7 cellular contexts compared by ENCODE assay signal in genomic region chr12:24901975-24902461, GRCh38. TPM values are rescaled to one million over a fixed set of nuclear protein-coding genes. Genes with fewer than 3 reads are reported as not detected.
DNase-seq lines count a peak whose midpoint lies in the region; ATAC-seq, FAIRE-seq and TF ChIP-seq lines count a peak whose summit lies in the region.

No MANE protein-coding gene starts in this region.

- H3K4me2 ChIP-seq in GM12878 (ENCODE audit: control insufficient read depth, insufficient read depth) (peak overlapping the region; percentile 69), keratinocyte (ENCODE audit: control insufficient read depth, extremely low read depth, insufficient read depth, low read depth, low read length) (peak overlapping the region; percentile 86)

- H3K79me2 ChIP-seq in GM12878 (ENCODE audit: control insufficient read depth, insufficient read depth, low read length) (peaks cover 16% of the 10 kb centered on the region), keratinocyte (ENCODE audit: control insufficient read depth, insufficient read depth, low read length) (no peaks in the 10 kb centered on the region)

- TF ChIP-seq CTCF in GM12878 (IDR thresholded peaks at IDR 0.05 in 2 of 3, conservative IDR thresholded peaks at IDR 0.05 in 1 of 3; ENCODE audit: control insufficient read depth in 2 of 3, extremely low read depth in 1 of 3, insufficient read depth in 1 of 3, low read depth in 3 of 3, low read length in 3 of 3) (no peak), keratinocyte (optimal IDR thresholded peaks at IDR 0.05 in 1 of 3, IDR thresholded peaks at IDR 0.05 in 1 of 3, conservative IDR thresholded peaks at IDR 0.05 in 1 of 3; ENCODE audit: extremely low read depth in 1 of 3, insufficient read depth in 2 of 3, low read length in 3 of 3) (no peak), body of pancreas (IDR thresholded peaks at IDR 0.05) (no peak)

- TF ChIP-seq RAD21 in GM12878 (IDR thresholded peaks at IDR 0.05; ENCODE audit: insufficient read depth, low read depth, low read length): no peak

- no peak overlapping the region for H3K27ac ChIP-seq in HUES6 (ENCODE audit: low read depth, low read length)
- H3K27ac ChIP-seq in GM12878 (ENCODE audit: control insufficient read depth, insufficient read depth): peak overlapping the region; percentile 48; the same call in 1 of the 2 replicates
- H3K27ac ChIP-seq in keratinocyte (ENCODE audit: control insufficient read depth, insufficient read depth, low read length): no peak overlapping the region
- H3K27ac ChIP-seq in body of pancreas: peak overlapping the region in 2 of 4 donors; percentile 20 to 62

- TF ChIP-seq POLR2A in GM12878 (IDR thresholded peaks at IDR 0.05; ENCODE audit: low read depth, low read length): 0 out of 2 replicates have a peak, but pooled peaks have one; percentile 7
- no peak for TF ChIP-seq POLR2A in body of pancreas (IDR thresholded peaks at IDR 0.05)

- H3K27me3 ChIP-seq in HUES6 (ENCODE audit: control insufficient read depth, insufficient read depth, low read length): peaks cover 16% of the 10 kb centered on the region
- H3K27me3 ChIP-seq in GM12878 (replicated peaks in 1 of 2; ENCODE audit: control insufficient read depth in 2 of 2, insufficient read depth in 2 of 2, low read length in 1 of 2): no peaks in the 10 kb centered on the region
- no peaks in the 10 kb centered on the region for H3K27me3 ChIP-seq in keratinocyte (ENCODE audit: control insufficient read depth, extremely low read depth, insufficient read depth, low read length)
- H3K27me3 ChIP-seq in body of pancreas: no peaks in the 10 kb centered on the region

- BruUV-seq in GM12878 (replicated peaks; lab: Mats Ljungman, UMichigan): no TSS peak

- H2AFZ ChIP-seq in GM12878 (ENCODE audit: control insufficient read depth, low read depth, low read length) (peak overlapping the region; percentile 83), keratinocyte (ENCODE audit: control insufficient read depth, low read length) (peak overlapping the region; percentile 89)

- H3K36me3 ChIP-seq in HUES6 (ENCODE audit: control insufficient read depth, insufficient read depth, low read length): peaks cover 16% of the 10 kb centered on the region
- H3K36me3 ChIP-seq in GM12878 (ENCODE audit: control insufficient read depth in 2 of 2, insufficient read depth in 2 of 2, low read length in 1 of 2): 0 out of 4 replicates have a peak, but pooled peaks cover 0 to 3% of the 10 kb centered on the region in 2 experiments
- no peaks in the 10 kb centered on the region for H3K36me3 ChIP-seq in keratinocyte (ENCODE audit: control insufficient read depth in 2 of 2, extremely low read depth in 1 of 2, insufficient read depth in 2 of 2, low read length in 2 of 2)
- H3K36me3 ChIP-seq in body of pancreas (replicated peaks in 1 of 2; ENCODE audit: insufficient read depth in 1 of 2, low read depth in 2 of 2): no peaks in the 10 kb centered on the region

- dilution Hi-C loops in keratinocyte (cut with MboI; ENCODE audit: extremely low pct_ligation_motif_present, low sequenced_read_pairs): no loop called here

- peaks cover 2 to 12% of the 10 kb centered on the region in 2 donors for H3K36me3 Mint-ChIP-seq in stimulated activated naive B cell treated with anti-CD40 and anti-IgM and Interleukin-4, amounts not matched to agents 10 μg/mL and 1 μg/mL and 100 μg/mL, for 72 hours

- no peak for FAIRE-seq in GM12878 (lab: Jason Lieb, UNC)
- no peak for FAIRE-seq in keratinocyte (lab: Jason Lieb, UNC)

- in situ Hi-C loops in GM12878 (cut with MboI): no loop called here

- intact Hi-C loops in GM12878 (cut with micrococcal nuclease; ENCODE audit: unreplicated experiment): loop anchor here (2.0 kb wide), 2 partner anchors 49 kb away; no protein-coding TSS in a partner anchor
- intact Hi-C loops in body of pancreas (cut with DNase I): no loop called here

- peaks cover 4% of the 10 kb centered on the region in 2 donors for H3K9me3 Mint-ChIP-seq in stimulated activated naive B cell treated with anti-CD40 and anti-IgM and Interleukin-4, amounts not matched to agents 10 μg/mL and 1 μg/mL and 100 μg/mL, for 72 hours

- H3K4me3 Mint-ChIP-seq in stimulated activated naive B cell treated with anti-CD40 and anti-IgM and Interleukin-4, amounts not matched to agents 10 μg/mL and 1 μg/mL and 100 μg/mL, for 72 hours: peak overlapping the region; percentile 95 to 98

- ATAC-seq in GM12878 (peak; percentile 16), body of pancreas (no peak)
- ATAC-seq in stimulated activated naive B cell treated with anti-CD40 and anti-IgM and Interleukin-4, amounts not matched to agents 10 μg/mL and 1 μg/mL and 100 μg/mL, for 72 hours (replicated peaks): no peak

- H3K9ac ChIP-seq in HUES6 (ENCODE audit: low read length): peak overlapping the region; percentile 80
- no peak overlapping the region; the same call in 1 of the 2 replicates for H3K9ac ChIP-seq in GM12878 (ENCODE audit: control insufficient read depth, insufficient read depth, low read length)
- peak overlapping the region; percentile 62 for H3K9ac ChIP-seq in keratinocyte (ENCODE audit: control insufficient read depth, extremely low read depth, insufficient read depth, low read length)

- peaks cover 17 to 20% of the 10 kb centered on the region in 2 donors for H3K27me3 Mint-ChIP-seq in stimulated activated naive B cell treated with anti-CD40 and anti-IgM and Interleukin-4, amounts not matched to agents 10 μg/mL and 1 μg/mL and 100 μg/mL, for 72 hours

- H3K27ac Mint-ChIP-seq in stimulated activated naive B cell treated with anti-CD40 and anti-IgM and Interleukin-4, amounts not matched to agents 10 μg/mL and 1 μg/mL and 100 μg/mL, for 72 hours: no peak overlapping the region

- SMC1A ChIA-PET in GM12878 (lab: Charles Lee; ENCODE audit: uncharacterized antibody, unreplicated experiment): interaction anchor here (0.6 to 1.6 kb wide), 5 partner anchors 17 to 347 kb away, joined by 3 to 18 read pairs (median 6); no protein-coding TSS in a partner anchor

- WGBS in GM12878 (ENCODE audit: insufficient coverage, insufficient replicate concordance, low lambda C conversion rate, missing lambda C conversion rate): 90% methylated on average over 23 of the region's 23 CpGs
- 54 to 87% methylated on average over 14 to 23 of the region's 23 CpGs for WGBS in body of pancreas, 2 donors

- CTCF ChIA-PET in GM12878 (lab: Yijun Ruan, JAX): interaction anchor here (0.7 to 1.9 kb wide), 3 partner anchors 11 to 46 kb away, joined by 3 to 8 read pairs (median 4); partner anchors contain the start of gene BCAT1

- DNase-seq in GM12878 (ENCODE audit: low read depth, low spot score) (no peak), keratinocyte (ENCODE audit: low read depth, low spot score) (no peak), body of pancreas (no peak), epidermal melanocyte (ENCODE audit: insufficient read length, low spot score) (no peak)
- no peak for DNase-seq in stimulated activated naive B cell treated with anti-CD40 and anti-IgM and Interleukin-4, amounts not matched to agents 10 μg/mL and 1 μg/mL and 100 μg/mL, for 72 hours
- DNase-seq in activated effector memory CD4-positive, alpha-beta T cell treated with Interleukin-2 at 50 U/mL for 16 hours: no peak

- H4K20me1 ChIP-seq in GM12878 (ENCODE audit: control insufficient read depth, insufficient read depth): no peaks in the 10 kb centered on the region
- H4K20me1 ChIP-seq in keratinocyte (ENCODE audit: control insufficient read depth, extremely low read depth, insufficient read depth, low read length): no peaks in the 10 kb centered on the region

- H3K9me3 ChIP-seq in HUES6 (ENCODE audit: control insufficient read depth, insufficient read depth, low read depth, low read length) (no peaks in the 10 kb centered on the region), GM12878 (replicated peaks; ENCODE audit: control insufficient read depth, insufficient read depth, low read length) (no peaks in the 10 kb centered on the region), keratinocyte (ENCODE audit: control insufficient read depth, low read depth, low read length) (no peaks in the 10 kb centered on the region), body of pancreas (no peaks in the 10 kb centered on the region)

- H3K4me1 Mint-ChIP-seq in stimulated activated naive B cell treated with anti-CD40 and anti-IgM and Interleukin-4, amounts not matched to agents 10 μg/mL and 1 μg/mL and 100 μg/mL, for 72 hours: peaks cover 16 to 22% of the 10 kb centered on the region in 2 donors

- TF ChIP-seq EP300 in GM12878 (IDR thresholded peaks at IDR 0.05; ENCODE audit: borderline replicate concordance in 1 of 2, control insufficient read depth in 1 of 2, low read depth in 2 of 2, low read length in 2 of 2): no peak

- RAD21 ChIA-PET in GM12878 (lab: Charles Lee; ENCODE audit: unreplicated experiment): interaction anchor here (0.7 to 1.5 kb wide), 3 partner anchors 48 to 62 kb away, joined by 3 to 5 read pairs (median 3); no protein-coding TSS in a partner anchor

- POLR2A ChIA-PET in GM12878 (lab: Charles Lee): interaction anchor here (1.0 to 1.5 kb wide), 3 partner anchors 44 to 50 kb away, joined by 3 to 6 read pairs (median 4); no protein-coding TSS in a partner anchor

- peaks cover 48% of the 10 kb centered on the region for H3K4me1 ChIP-seq in HUES6 (ENCODE audit: control insufficient read depth, insufficient read depth, low read length)
- peaks cover 20% of the 10 kb centered on the region for H3K4me1 ChIP-seq in GM12878 (ENCODE audit: control insufficient read depth, insufficient read depth, low read length)
- H3K4me1 ChIP-seq in keratinocyte (ENCODE audit: control insufficient read depth, extremely low read depth, insufficient read depth, low read length): peaks cover 30% of the 10 kb centered on the region
- peaks cover 13% of the 10 kb centered on the region for H3K4me1 ChIP-seq in body of pancreas

- peak overlapping the region; percentile 71 for H3K4me3 ChIP-seq in HUES6 (ENCODE audit: low read depth, low read length)
- peak overlapping the region; percentile 89 for H3K4me3 ChIP-seq in GM12878
- peak overlapping the region; percentile 41 to 60 (median 52) for H3K4me3 ChIP-seq in keratinocyte (ENCODE audit: control insufficient read depth in 2 of 3, extremely low read depth in 1 of 3, insufficient read depth in 2 of 3, low read depth in 1 of 3, low read length in 3 of 3)
- H3K4me3 ChIP-seq in body of pancreas: no peak overlapping the region

- H3K9me1 ChIP-seq in keratinocyte (ENCODE audit: control insufficient read depth, extremely low read depth, insufficient read depth, low read length): no peaks in the 10 kb centered on the region

RNA-seq across cellular contexts. Expression of gene BCAT1, which starts 46.9 kb away (rescaled TPM):
- total RNA-seq in GM12878 (2013; cell fraction: nucleolus; rRNA removed): 74.1 and 84.6 TPM in 2 replicates
- total RNA-seq in GM12878 (2014; rRNA removed): 89.3 and 106 TPM in 2 replicates
- total RNA-seq in GM12878 (2014; rRNA removed; fragmentation: Illumina TruSeq; extraction: Trizol): 122 and 123 TPM in 2 replicates
- total RNA-seq in GM12878 (2021): 187 and 203 TPM in 2 replicates
- 14.8 TPM for polyA plus RNA-seq in GM12878 (2011; ENCODE audit: low read depth)
- polyA plus RNA-seq in GM12878 (2011; rRNA removed): 31.2 and 47.4 TPM in 2 replicates
- polyA plus RNA-seq in GM12878 (2011; cell fraction: cytosol; rRNA removed): 10.6 and 17.6 TPM in 2 replicates
- 15.1 and 18.7 TPM in 2 replicates for polyA plus RNA-seq in GM12878 (2011; cell fraction: nucleus; rRNA removed)
- 21.9 and 34.6 TPM in 2 replicates for polyA plus RNA-seq in GM12878 (2012)
- 74.4 and 107 TPM in 2 replicates for polyA plus RNA-seq in GM12878 (2014; fragmentation: Illumina TruSeq; extraction: Trizol)
- polyA plus RNA-seq in GM12878 (2014; fragmentation: Nextera tagmentation; extraction: Ambion mirVana): 10 to 100 TPM; 26.2 to 38.1 TPM
- 44.6 and 50.4 TPM in 2 replicates for polyA plus RNA-seq in GM12878 (2014; rRNA removed)
- polyA plus RNA-seq in GM12878 (2016; fragmentation: Nextera tagmentation; extraction: Ambion mirVana): 100 to 1,000 TPM; 153 to 162 TPM
- polyA minus RNA-seq in GM12878 (2011; rRNA and poly(A)+ RNA removed): 61.8 and 62.7 TPM in 2 replicates
- 35.9 and 38.3 TPM in 2 replicates for polyA minus RNA-seq in GM12878 (2011; cell fraction: cytosol; rRNA and poly(A)+ RNA removed)
- polyA minus RNA-seq in GM12878 (2011; cell fraction: nucleus; rRNA and poly(A)+ RNA removed): 27.0 and 40.6 TPM in 2 replicates
- polyA plus RNA-seq in keratinocyte: 2.5 to 6.5 TPM (median 3.3 TPM) in 3 replicates
- 3.4 TPM for polyA plus RNA-seq in keratinocyte (2011; ENCODE audit: low read depth)
- 3.3 and 4.3 TPM in 2 replicates for polyA plus RNA-seq in keratinocyte (2011; cell fraction: cytosol; rRNA removed)
- polyA plus RNA-seq in keratinocyte (2011; cell fraction: nucleus; rRNA removed): 2.1 and 3.8 TPM in 2 replicates
- polyA plus RNA-seq in keratinocyte (2012; ENCODE audit: low replicate concordance): 2.1 and 13.2 TPM in 2 replicates
- 8.1 to 14.4 TPM (median 12.3 TPM) in 3 replicates for polyA minus RNA-seq in keratinocyte
- 7.5 TPM for polyA minus RNA-seq in keratinocyte (2011; cell fraction: cytosol; rRNA and poly(A)+ RNA removed)
- polyA minus RNA-seq in keratinocyte (2011; cell fraction: nucleus; rRNA and poly(A)+ RNA removed): 3.7 and 9.1 TPM in 2 replicates
- total RNA-seq in body of pancreas: 10 to 100 TPM; 30.0 to 59.7 TPM

Comparison
In these comparisons a context has a peak if more than half of its experiments do, and no peak if none do; other contexts are left out.
1. H3K4me3 ChIP-seq: peak in HUES6 (single experiment), GM12878 (single experiment) and keratinocyte (3 of 3); none in body of pancreas (0 of 2).